In the genomic region with DNA sequence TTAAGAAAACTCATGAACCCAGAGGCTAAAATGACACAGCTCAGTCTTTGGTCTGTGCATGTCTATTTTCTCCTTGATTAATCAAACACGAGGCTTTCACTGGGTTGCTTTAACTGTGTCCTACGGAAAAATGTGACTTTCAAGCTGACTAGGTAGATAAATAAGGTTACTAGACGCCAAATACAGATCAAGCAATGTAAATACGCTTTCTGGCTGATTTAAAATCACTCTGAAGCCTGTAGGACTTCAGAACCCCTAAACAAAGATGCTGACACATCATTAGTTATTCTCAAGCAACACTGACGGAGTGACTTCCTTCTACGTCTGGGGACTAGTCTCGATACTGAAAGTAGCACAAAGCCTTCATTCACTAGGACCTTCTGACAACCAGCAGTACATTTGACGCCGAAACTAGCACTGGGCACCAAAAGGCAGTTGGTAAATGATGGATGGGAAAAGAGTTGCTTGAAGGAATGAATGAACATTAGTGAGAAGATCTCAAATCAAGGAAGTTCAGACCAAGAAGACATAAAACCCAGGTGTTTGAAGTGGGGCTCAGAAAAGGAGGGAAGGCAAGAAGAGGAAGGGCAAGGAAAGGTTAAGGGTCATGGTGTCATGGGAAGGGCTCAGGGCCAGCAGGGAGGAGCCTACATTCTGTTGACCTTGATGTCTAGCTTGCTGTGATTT, we compare ENCODE assay signal across 8 cellular contexts.
DNase-seq lines count a peak whose midpoint lies in the region; ATAC-seq, FAIRE-seq and TF ChIP-seq lines count a peak whose summit lies in the region.

No MANE protein-coding gene starts in this region.

- peak overlapping the region; percentile 78 for H3K9ac ChIP-seq in KMS-11
- no peak overlapping the region for H3K9ac ChIP-seq in colonic mucosa (ENCODE audit: low read depth in 2 of 2, low read length in 2 of 2)

- peak; percentile 69 for DNase-seq in GM13976 (ENCODE audit: low spot score)
- no peak for DNase-seq in colonic mucosa
- DNase-seq in small intestine: peak; percentile 59
- DNase-seq in mesenteric fat pad (ENCODE audit: low spot score): no peak
- DNase-seq in OCI-M2 (lab: John Stamatoyannopoulos, UW; ENCODE audit: unreplicated experiment): no peak
- no peak for DNase-seq in hepatic stellate cell (ENCODE audit: low spot score)

- WGBS in small intestine, 3 donors: 23 to 38% (median 29%) methylated on average over 9 of the region's 9 CpGs

- peaks cover 45% of the 10 kb centered on the region for H3K4me1 ChIP-seq in KMS-11 (ENCODE audit: low read depth, poor library complexity, severe bottlenecking)
- no peaks in the 10 kb centered on the region for H3K4me1 ChIP-seq in colonic mucosa
- no peaks in the 10 kb centered on the region for H3K4me1 ChIP-seq in small intestine (ENCODE audit: control insufficient read depth in 2 of 2, insufficient read depth in 1 of 2, low read depth in 1 of 2, low read length in 1 of 2)

- intact Hi-C loops in colonic mucosa (cut with DNase I): no loop called here

- H3K27me3 ChIP-seq in KMS-11 (ENCODE audit: insufficient read depth, low read depth): no peaks in the 10 kb centered on the region
- H3K27me3 ChIP-seq in colonic mucosa: no peaks in the 10 kb centered on the region
- H3K27me3 ChIP-seq in small intestine (ENCODE audit: control insufficient read depth in 2 of 2, insufficient read depth in 2 of 2, low read length in 2 of 2): no peaks in the 10 kb centered on the region

- no peaks in the 10 kb centered on the region for H3K79me2 ChIP-seq in KMS-11 (ENCODE audit: insufficient read depth, low read depth)

- FAIRE-seq in small intestine (lab: Jason Lieb, UNC): no peak

- H3K36me3 ChIP-seq in KMS-11 (ENCODE audit: insufficient read depth): no peaks in the 10 kb centered on the region
- no peaks in the 10 kb centered on the region for H3K36me3 ChIP-seq in colonic mucosa
- H3K36me3 ChIP-seq in small intestine (ENCODE audit: control insufficient read depth in 2 of 2, insufficient read depth in 2 of 2, low read length in 2 of 2): no peaks in the 10 kb centered on the region

- H3K4me3 ChIP-seq in KMS-11 (IDR thresholded peaks at IDR 0.05; ENCODE audit: insufficient read depth, low read depth, low read length) (peak overlapping the region; percentile 97), colonic mucosa (no peak overlapping the region), small intestine (ENCODE audit: low read depth in 1 of 2, low read length in 2 of 2) (no peak overlapping the region)

- no peak for TF ChIP-seq CTCF in GM13976 (IDR thresholded peaks at IDR 0.05; ENCODE audit: borderline replicate concordance, control extremely low read depth, extremely low read depth, insufficient read depth, missing control alignments)
- TF ChIP-seq CTCF in KMS-11 (conservative IDR thresholded peaks at IDR 0.05; ENCODE audit: low read depth, low read length): no peak
- TF ChIP-seq CTCF in colonic mucosa (IDR thresholded peaks at IDR 0.05): no peak

- peak overlapping the region; percentile 61 for H2AFZ ChIP-seq in KMS-11 (ENCODE audit: low read depth)

- H3K9me3 ChIP-seq in colonic mucosa (no peaks in the 10 kb centered on the region), small intestine (ENCODE audit: control insufficient read depth, low read depth) (no peaks in the 10 kb centered on the region)

- no peaks in the 10 kb centered on the region for H4K20me1 ChIP-seq in KMS-11 (ENCODE audit: insufficient read depth)

- H3K27ac ChIP-seq in KMS-11 (peak overlapping the region; percentile 92), colonic mucosa (peak overlapping the region; percentile 3), small intestine (ENCODE audit: low read depth in 1 of 2, low read length in 1 of 2) (peak overlapping the region; percentile 48 to 80)

- H3K4me2 ChIP-seq in KMS-11: peak overlapping the region; percentile 91

- peak; percentile 97 for ATAC-seq in GM21423 (IDR thresholded peaks at IDR 0.05; ENCODE audit: unreplicated experiment)

- in situ Hi-C loops in GM13976 (cut with MboI; ENCODE audit: low sequenced_read_pairs, unreplicated experiment): no loop called here

Comparison
In these comparisons a context has a peak if more than half of its experiments do, and no peak if none do; other contexts are left out.
1. DNase-seq: peak in GM13976 (single experiment) and small intestine (single experiment); none in colonic mucosa (single experiment), mesenteric fat pad (single experiment), OCI-M2 (single experiment) and hepatic stellate cell (single experiment).
2. H3K27ac ChIP-seq: peak in every context shown above with its lines; median percentile 92 in KMS-11; 64 in small intestine; 3 in colonic mucosa.